Comparison of ENCODE assay signal across 9 cellular contexts in the genomic region with DNA sequence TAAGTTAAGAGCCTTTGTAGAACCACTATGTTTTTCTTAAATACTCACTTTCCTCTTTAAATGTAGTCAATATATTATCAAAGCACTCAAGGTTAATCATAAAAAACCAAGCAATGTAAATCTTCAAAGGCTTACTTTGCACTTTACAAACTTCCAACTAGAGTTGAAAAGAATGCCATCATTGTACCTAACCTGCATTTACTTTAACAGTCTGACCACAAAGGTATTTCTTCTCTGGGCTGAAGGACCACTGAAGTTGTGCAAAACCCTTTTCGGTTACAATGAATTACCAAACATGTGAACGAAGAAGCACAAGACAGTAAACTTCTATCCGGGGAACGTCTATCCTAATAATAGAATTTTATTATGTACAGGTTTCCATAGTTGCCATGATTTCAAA. TPM values are rescaled to one million over a fixed set of nuclear protein-coding genes. Genes with fewer than 3 reads are reported as not detected.
DNase-seq lines count a peak whose midpoint lies in the region; ATAC-seq and TF ChIP-seq lines count a peak whose summit lies in the region.
"Had no signal": no experiment of that assay in that cellular context is flagged by ENCODE, and none has a peak within 500 bp of the region (broad histone marks: within the 10 kb centered on the region; RNA-seq: fewer than 3 reads in every experiment).

No MANE protein-coding gene starts in this region.

- no peaks in the 10 kb centered on the region for H3K27me3 Mint-ChIP-seq in T-helper 1 cell treated with Interleukin-12 subunit alpha and Interleukin-12 subunit beta and Interleukin-4 antibody, amounts not matched to agents 30 μg/mL and 1 μg/mL, for 36 hours (ENCODE audit: low read depth)
- H3K27me3 Mint-ChIP-seq in T-cell = no peaks in the 10 kb centered on the region

- H3K4me1 Mint-ChIP-seq in T-helper 1 cell treated with Interleukin-12 subunit alpha and Interleukin-12 subunit beta and Interleukin-4 antibody, amounts not matched to agents 30 μg/mL and 1 μg/mL, for 36 hours (ENCODE audit: low read depth) = peaks cover 64% of the 10 kb centered on the region
- H3K4me1 Mint-ChIP-seq in T-cell = peaks cover 62 to 73% (median 68%) of the 10 kb centered on the region in 3 donors

- peak overlapping the region; percentile 87 for H3K4me3 Mint-ChIP-seq in T-helper 1 cell treated with Interleukin-12 subunit alpha and Interleukin-12 subunit beta and Interleukin-4 antibody, amounts not matched to agents 30 μg/mL and 1 μg/mL, for 36 hours
- H3K4me3 Mint-ChIP-seq in T-cell = peak overlapping the region; percentile 78 to 94 (median 88)

- H3K9ac ChIP-seq in skeletal muscle satellite cell (ENCODE audit: low read depth, low read length) = peak overlapping the region; percentile 97

- no peaks in the 10 kb centered on the region for H3K9me3 Mint-ChIP-seq in T-helper 1 cell treated with Interleukin-12 subunit alpha and Interleukin-12 subunit beta and Interleukin-4 antibody, amounts not matched to agents 30 μg/mL and 1 μg/mL, for 36 hours
- no peaks in the 10 kb centered on the region for H3K9me3 Mint-ChIP-seq in T-cell

- CTCF ChIA-PET in T-cell (lab: Charles Lee) = interaction anchor here (1.6 to 3.2 kb wide), 2 partner anchors 18 kb away, joined by 6 to 30 read pairs; no protein-coding TSS in a partner anchor

- no peaks in the 10 kb centered on the region for H3K9me3 ChIP-seq in skeletal muscle satellite cell (replicated peaks; ENCODE audit: low read length)

- peaks cover 7% of the 10 kb centered on the region for H3K36me3 Mint-ChIP-seq in T-helper 1 cell treated with Interleukin-12 subunit alpha and Interleukin-12 subunit beta and Interleukin-4 antibody, amounts not matched to agents 30 μg/mL and 1 μg/mL, for 36 hours (ENCODE audit: low read depth)
- H3K36me3 Mint-ChIP-seq in T-cell = no peaks in the 10 kb centered on the region

- ATAC-seq in T-cell (replicated peaks in 1 of 4) (no peak), GM19035 (IDR thresholded peaks at IDR 0.05; ENCODE audit: unreplicated experiment) (no peak)

- no peak for DNase-seq in T-helper 1 cell
- no peak for DNase-seq in T-cell
- DNase-seq in fibroblast of mammary gland (ENCODE audit: low read depth) = no peak
- DNase-seq in ecto neural progenitor cell (ENCODE audit: low spot score) = no peak
- no peak for DNase-seq in occipital lobe (lab: John Stamatoyannopoulos, UW)
- DNase-seq: NCI-H2081 treated with DMSO at 0.1 percent for 48 hours had no signal

- no peaks in the 10 kb centered on the region for H3K36me3 ChIP-seq in skeletal muscle satellite cell (ENCODE audit: insufficient read depth, low read length)

- peaks cover 26% of the 10 kb centered on the region for H3K4me1 ChIP-seq in skeletal muscle satellite cell (ENCODE audit: control insufficient read depth, insufficient read depth, low read length)

- no peaks in the 10 kb centered on the region for H3K27me3 ChIP-seq in skeletal muscle satellite cell (ENCODE audit: control insufficient read depth, insufficient read depth, low read length)

- H3K27ac Mint-ChIP-seq in T-helper 1 cell treated with Interleukin-12 subunit alpha and Interleukin-12 subunit beta and Interleukin-4 antibody, amounts not matched to agents 30 μg/mL and 1 μg/mL, for 36 hours = no peak overlapping the region
- peak overlapping the region; percentile 76 to 89 for H3K27ac Mint-ChIP-seq in T-cell

- POLR2A ChIA-PET in T-cell (lab: Charles Lee) = interaction anchor here in 1 of 2 donors (0.9 to 5.0 kb wide), 3 partner anchors 9 to 151 kb away, joined by 3 to 36 read pairs (median 3); a partner anchor contains a TSS

- TF ChIP-seq CTCF in fibroblast of mammary gland (conservative IDR thresholded peaks at IDR 0.05; ENCODE audit: control insufficient read depth, insufficient read depth, low read depth, low read length) = no peak

- H3K4me3 ChIP-seq in fibroblast of mammary gland (ENCODE audit: control insufficient read depth, low read depth, low read length) = peak overlapping the region; percentile 65
- peak overlapping the region; percentile 94 for H3K4me3 ChIP-seq in skeletal muscle satellite cell (ENCODE audit: low read length)

- peak overlapping the region; percentile 77 for H3K4me2 ChIP-seq in skeletal muscle satellite cell (ENCODE audit: low read length)

RNA-seq across cellular contexts. Expression of a gene that starts 3.0 kb away (rescaled TPM):
- total RNA-seq in T-cell = 10 to 100 TPM; 28.1 to 69.0 (median 35.2) TPM
- 26.1 and 32.8 TPM in 2 replicates for total RNA-seq in skeletal muscle satellite cell (2012; rRNA removed)
- 110 TPM for total RNA-seq in occipital lobe
